Comparison of ENCODE assay signal across 1 cellular context in the genomic region with DNA sequence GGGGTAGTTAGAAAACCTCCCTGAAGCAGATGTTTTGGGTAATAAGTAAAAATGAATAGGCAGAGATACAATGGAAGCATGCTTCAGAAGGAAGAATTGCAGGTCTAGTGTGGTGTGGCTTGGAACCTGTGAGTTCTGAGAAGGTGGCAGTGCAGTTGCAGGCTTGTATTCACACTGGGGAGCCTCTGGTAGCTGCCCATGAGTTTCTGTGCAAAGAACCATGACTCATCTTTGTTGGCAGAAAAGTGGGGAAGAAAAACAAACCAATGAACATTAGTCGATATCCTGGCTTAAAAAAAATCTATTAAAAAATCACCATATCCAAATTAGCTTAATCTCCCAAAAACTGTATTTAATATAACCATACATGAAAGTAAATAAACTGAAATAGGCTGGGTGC.
A peak's percentile ranks its signal among the peaks of the same experiment; 100 is the strongest.
TF ChIP-seq lines count a peak whose summit lies in the region.

No MANE protein-coding gene starts in this region.

TF ChIP-seq in SK-N-SH, 30 proteins besides CTCF, POLR2A, EP300 and RAD21 (continued from another document):
- TF ChIP-seq, protein P1, sequence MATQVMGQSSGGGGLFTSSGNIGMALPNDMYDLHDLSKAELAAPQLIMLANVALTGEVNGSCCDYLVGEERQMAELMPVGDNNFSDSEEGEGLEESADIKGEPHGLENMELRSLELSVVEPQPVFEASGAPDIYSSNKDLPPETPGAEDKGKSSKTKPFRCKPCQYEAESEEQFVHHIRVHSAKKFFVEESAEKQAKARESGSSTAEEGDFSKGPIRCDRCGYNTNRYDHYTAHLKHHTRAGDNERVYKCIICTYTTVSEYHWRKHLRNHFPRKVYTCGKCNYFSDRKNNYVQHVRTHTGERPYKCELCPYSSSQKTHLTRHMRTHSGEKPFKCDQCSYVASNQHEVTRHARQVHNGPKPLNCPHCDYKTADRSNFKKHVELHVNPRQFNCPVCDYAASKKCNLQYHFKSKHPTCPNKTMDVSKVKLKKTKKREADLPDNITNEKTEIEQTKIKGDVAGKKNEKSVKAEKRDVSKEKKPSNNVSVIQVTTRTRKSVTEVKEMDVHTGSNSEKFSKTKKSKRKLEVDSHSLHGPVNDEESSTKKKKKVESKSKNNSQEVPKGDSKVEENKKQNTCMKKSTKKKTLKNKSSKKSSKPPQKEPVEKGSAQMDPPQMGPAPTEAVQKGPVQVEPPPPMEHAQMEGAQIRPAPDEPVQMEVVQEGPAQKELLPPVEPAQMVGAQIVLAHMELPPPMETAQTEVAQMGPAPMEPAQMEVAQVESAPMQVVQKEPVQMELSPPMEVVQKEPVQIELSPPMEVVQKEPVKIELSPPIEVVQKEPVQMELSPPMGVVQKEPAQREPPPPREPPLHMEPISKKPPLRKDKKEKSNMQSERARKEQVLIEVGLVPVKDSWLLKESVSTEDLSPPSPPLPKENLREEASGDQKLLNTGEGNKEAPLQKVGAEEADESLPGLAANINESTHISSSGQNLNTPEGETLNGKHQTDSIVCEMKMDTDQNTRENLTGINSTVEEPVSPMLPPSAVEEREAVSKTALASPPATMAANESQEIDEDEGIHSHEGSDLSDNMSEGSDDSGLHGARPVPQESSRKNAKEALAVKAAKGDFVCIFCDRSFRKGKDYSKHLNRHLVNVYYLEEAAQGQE (IDR thresholded peaks at IDR 0.05; ENCODE audit: low read depth, low read length): no peak
- TF ChIP-seq FOXJ3 (CRISPR knock-in tag; IDR thresholded peaks at IDR 0.05) (no peak), TAF1 (IDR thresholded peaks at IDR 0.05; ENCODE audit: borderline replicate concordance, low read depth, low read length) (no peak), RXRA (IDR thresholded peaks at IDR 0.05; ENCODE audit: borderline replicate concordance, low read depth) (no peak), EZH2phosphoT487 (IDR thresholded peaks at IDR 0.05; ENCODE audit: borderline replicate concordance, low read depth) (no peak), MAX (IDR thresholded peaks at IDR 0.05; ENCODE audit: low read depth) (no peak), POLR2AphosphoS5 (IDR thresholded peaks at IDR 0.05; ENCODE audit: low read depth, low read length) (no peak), GATA2 (CRISPR knock-in tag; IDR thresholded peaks at IDR 0.05) (no peak), CHD2 (IDR thresholded peaks at IDR 0.05; ENCODE audit: low read length, partially characterized antibody) (no peak), ELF1 (IDR thresholded peaks at IDR 0.05) (no peak), IRF3 (IDR thresholded peaks at IDR 0.05; ENCODE audit: low read depth, low read length) (no peak), FOSL2 (IDR thresholded peaks at IDR 0.05; ENCODE audit: borderline replicate concordance, low read depth) (peak; percentile 47; the same call in 1 of the 2 replicates), YY1 (IDR thresholded peaks at IDR 0.05; ENCODE audit: low read depth) (no peak), SMC3 (IDR thresholded peaks at IDR 0.05; ENCODE audit: low read depth, low read length) (no peak), TCF12 (IDR thresholded peaks at IDR 0.05) (0 out of 2 replicates have a peak, but pooled peaks have one; percentile 11)
